Comparison of ENCODE assay signal across 33 cellular contexts in the genomic region with DNA sequence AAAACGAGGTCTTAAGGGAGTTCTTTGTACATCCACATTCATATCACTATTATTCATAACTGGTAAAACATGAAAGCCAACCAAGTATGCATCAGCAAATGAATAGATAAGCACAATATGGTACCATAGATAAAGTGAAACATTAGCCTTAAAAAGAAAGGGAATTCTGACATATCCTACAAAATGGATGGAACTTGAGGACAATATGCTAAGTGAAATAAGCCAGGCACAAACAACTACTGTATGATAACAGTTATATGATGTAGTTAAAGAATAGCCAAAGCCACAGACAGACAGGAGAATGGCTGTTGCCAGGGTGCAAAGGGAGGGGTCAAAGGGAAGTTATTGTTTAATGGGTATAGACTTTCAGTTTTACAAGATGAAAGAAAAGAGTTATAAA.
A peak's percentile ranks its signal among the peaks of the same experiment; 100 is the strongest.
DNase-seq lines count a peak whose midpoint lies in the region; ATAC-seq, FAIRE-seq and TF ChIP-seq lines count a peak whose summit lies in the region.
"Had no signal": no experiment of that assay in that cellular context is flagged by ENCODE, and none has a peak within 500 bp of the region (broad histone marks: within the 10 kb centered on the region; RNA-seq: fewer than 3 reads in every experiment).

No MANE protein-coding gene starts in this region.

- peaks cover 4% of the 10 kb centered on the region for H3K79me2 ChIP-seq in HepG2 (ENCODE audit: insufficient read depth, low read length)

- no peaks in the 10 kb centered on the region for H3K27me3 ChIP-seq in HepG2 (ENCODE audit: control insufficient read depth in 1 of 2, insufficient read depth in 2 of 2, low read length in 2 of 2)
- no peaks in the 10 kb centered on the region for H3K27me3 ChIP-seq in upper lobe of right lung
- H3K27me3 ChIP-seq: ascending aorta, cardiac muscle cell, esophagus squamous epithelium, gastrocnemius medialis, neutrophil, right lobe of liver, SJSA1, stomach, tibial artery had no signal

- H3K9me3 ChIP-seq in HepG2 (ENCODE audit: low read length) (no peaks in the 10 kb centered on the region), upper lobe of right lung (no peaks in the 10 kb centered on the region)
- H3K9me3 ChIP-seq: ascending aorta, esophagus squamous epithelium, gastrocnemius medialis, neutrophil, prostate gland, right lobe of liver, SJSA1, stomach, tibial artery had no signal

- CTCF ChIA-PET in HepG2 (lab: Yijun Ruan, JAX; ENCODE audit: low intra/inter-chr PET ratio, low total read pairs) = no interaction called here

- 91% methylated on average over 1 of the region's 1 CpG for WGBS in HepG2 (ENCODE audit: low lambda C conversion rate)

- no peak for TF ChIP-seq EP300 in HepG2 (IDR thresholded peaks at IDR 0.05; ENCODE audit: low read depth in 2 of 2, low read length in 2 of 2)
- TF ChIP-seq EP300 in HepG2 (CRISPR knock-in tag; IDR thresholded peaks at IDR 0.05; ENCODE audit: borderline replicate concordance) = no peak

- peaks cover 52% of the 10 kb centered on the region for H3K4me1 ChIP-seq in HepG2 (ENCODE audit: insufficient read depth, low read length)
- peaks cover 5% of the 10 kb centered on the region for H3K4me1 ChIP-seq in upper lobe of right lung
- H3K4me1 ChIP-seq: prostate gland had no signal

- no peak overlapping the region for H3K4me2 ChIP-seq in HepG2 (ENCODE audit: low read depth, low read length)

- BruUV-seq in HepG2 (replicated peaks; lab: Mats Ljungman, UMichigan) = no TSS peak

- H3K9ac ChIP-seq in HepG2 (ENCODE audit: insufficient read depth, low read depth, low read length) = no peak overlapping the region

- in situ Hi-C loops in HepG2 (cut with HindIII; ENCODE audit: extremely low pct_ligation_motif_present, low pct_unique_long_range_greater_than_20kb) = no loop called here

- H3K4me3 ChIP-seq in HepG2 (replicated peaks in 1 of 3; ENCODE audit: insufficient read depth in 1 of 3, low read depth in 2 of 3, low read length in 3 of 3) = no peak overlapping the region
- H3K4me3 ChIP-seq in upper lobe of right lung = no peak overlapping the region
- H3K4me3 ChIP-seq: ascending aorta, cardiac muscle cell, esophagus squamous epithelium, gastrocnemius medialis, prostate gland, right lobe of liver, SJSA1, stomach, tibial artery had no signal

- no peak overlapping the region for H3K27ac ChIP-seq in HepG2 (ENCODE audit: extremely low read length, insufficient read depth, low read length)
- H3K27ac ChIP-seq in upper lobe of right lung = no peak overlapping the region
- H3K27ac ChIP-seq: ascending aorta, esophagus squamous epithelium, gastrocnemius medialis, neutrophil, prostate gland, right lobe of liver, RWPE1, SJSA1, stomach, tibial artery had no signal

- TF ChIP-seq CTCF in HepG2 (CRISPR knock-in tag; IDR thresholded peaks at IDR 0.05) = no peak
- TF ChIP-seq CTCF in upper lobe of right lung (IDR thresholded peaks at IDR 0.05) = no peak

- H2AFZ ChIP-seq in HepG2 (ENCODE audit: low read length) = no peak overlapping the region

- no peaks in the 10 kb centered on the region for H4K20me1 ChIP-seq in HepG2 (ENCODE audit: insufficient read depth, low read length)

- intact Hi-C loops in HepG2 (cut with micrococcal nuclease; ENCODE audit: unreplicated experiment) (no loop called here), upper lobe of right lung (cut with DNase I) (no loop called here)

- ATAC-seq in HepG2 (no peak; the same call in 2 of the 3 replicates), HG02610 (IDR thresholded peaks at IDR 0.05; ENCODE audit: unreplicated experiment) (no peak), HG03457 (IDR thresholded peaks at IDR 0.05; ENCODE audit: unreplicated experiment) (no peak), upper lobe of right lung (no peak)
- ATAC-seq: CD8-positive, alpha-beta T cell; gastrocnemius medialis had no signal

- POLR2A ChIA-PET in HepG2 (lab: Yijun Ruan, JAX) = no interaction called here

- DNase-seq in GM12891 (ENCODE audit: insufficient read length, low spot score) (no peak), RCC 7860 (ENCODE audit: low spot score) (no peak), HepG2 (ENCODE audit: low spot score) (no peak), upper lobe of right lung (no peak)
- no peak for DNase-seq in activated effector memory CD4-positive, alpha-beta T cell treated with Interleukin-2 at 50 U/mL for 16 hours
- DNase-seq: activated B cell treated with CpG ODN at 0.5 μM for 24 hours; activated CD4-positive, alpha-beta T cell treated with anti-CD3 and anti-CD28 coated beads, Interleukin-2, amount 10 ng/mL, durations not matched to agents 7 days and 5 days; activated gamma-delta T cell treated with Interleukin-2 at 50 U/mL for 16 hours; activated naive CD8-positive, alpha-beta T cell treated with anti-CD3 and anti-CD28 coated beads, Interleukin-2, amount 10 ng/mL, durations not matched to agents 7 days and 5 days; activated T-cell treated with anti-CD3 and anti-CD28 coated beads, Interleukin-2, amount 50 U/mL, for 24 hours; CD8-positive, alpha-beta T cell; dermis blood vessel endothelial cell; esophagus squamous epithelium; gastrocnemius medialis; HCEC 1CT; mesenchymal stem cell; NCI-H1092 treated with DMSO at 0.1 percent for 48 hours; NCI-H187; NCI-H510A; right lobe of liver; stimulated activated CD4-positive, alpha-beta T cell treated with anti-CD3 and anti-CD28 coated beads, Interleukin-12 subunit alpha, Interleukin-12 subunit beta, amount 100 ng/mL, for 4 hours; stimulated activated CD4-positive, alpha-beta T cell treated with anti-CD3 and anti-CD28 coated beads, Interleukin-4, amount 100 ng/mL, for 1 hour; stomach; tibial artery had no signal

- FAIRE-seq in GM12891 (lab: Jason Lieb, UNC) (peak; percentile 9), RCC 7860 (lab: Jason Lieb, UNC) (peak; percentile 65), colon (lab: Jason Lieb, UNC) (peak; percentile 70), HepG2 (lab: Jason Lieb, UNC) (no peak)

- TF ChIP-seq RAD21 in HepG2 (CRISPR knock-in tag; IDR thresholded peaks at IDR 0.05) = no peak

- H3K36me3 ChIP-seq in HepG2 (replicated peaks in 1 of 2; ENCODE audit: control insufficient read depth in 1 of 2, insufficient read depth in 2 of 2, low read length in 2 of 2) (no peaks in the 10 kb centered on the region), upper lobe of right lung (no peaks in the 10 kb centered on the region)
- H3K36me3 ChIP-seq: ascending aorta, cardiac muscle cell, esophagus squamous epithelium, gastrocnemius medialis, neutrophil, prostate gland, right lobe of liver, SJSA1, stomach, tibial artery had no signal

- TF ChIP-seq POLR2A in GM12891 (IDR thresholded peaks at IDR 0.05; ENCODE audit: low read depth, low read length) (no peak), HepG2 (IDR thresholded peaks at IDR 0.05; ENCODE audit: insufficient read depth in 1 of 2, low read depth in 2 of 2, low read length in 2 of 2) (no peak)

TF ChIP-seq in GM12891, 5 proteins besides CTCF, POLR2A, EP300 and RAD21:
- no peak for TF ChIP-seq POU2F2 (IDR thresholded peaks at IDR 0.05; ENCODE audit: low read depth, low read length)
- TF ChIP-seq PAX5 (IDR thresholded peaks at IDR 0.05; ENCODE audit: insufficient read depth, low read length, severe bottlenecking) = no peak
- TF ChIP-seq TAF1 (IDR thresholded peaks at IDR 0.05; ENCODE audit: low read depth, low read length) = no peak
- no peak for TF ChIP-seq POLR2AphosphoS5 (IDR thresholded peaks at IDR 0.05; ENCODE audit: low read depth, low read length)
- no peak for TF ChIP-seq SPI1 (IDR thresholded peaks at IDR 0.05; ENCODE audit: low read depth, low read length)
TF ChIP-seq in GM12891: peak in this region for 0.

TF ChIP-seq in HepG2, 621 proteins besides CTCF, POLR2A, EP300 and RAD21 (continues in another document):
- TF ChIP-seq, protein P1, sequence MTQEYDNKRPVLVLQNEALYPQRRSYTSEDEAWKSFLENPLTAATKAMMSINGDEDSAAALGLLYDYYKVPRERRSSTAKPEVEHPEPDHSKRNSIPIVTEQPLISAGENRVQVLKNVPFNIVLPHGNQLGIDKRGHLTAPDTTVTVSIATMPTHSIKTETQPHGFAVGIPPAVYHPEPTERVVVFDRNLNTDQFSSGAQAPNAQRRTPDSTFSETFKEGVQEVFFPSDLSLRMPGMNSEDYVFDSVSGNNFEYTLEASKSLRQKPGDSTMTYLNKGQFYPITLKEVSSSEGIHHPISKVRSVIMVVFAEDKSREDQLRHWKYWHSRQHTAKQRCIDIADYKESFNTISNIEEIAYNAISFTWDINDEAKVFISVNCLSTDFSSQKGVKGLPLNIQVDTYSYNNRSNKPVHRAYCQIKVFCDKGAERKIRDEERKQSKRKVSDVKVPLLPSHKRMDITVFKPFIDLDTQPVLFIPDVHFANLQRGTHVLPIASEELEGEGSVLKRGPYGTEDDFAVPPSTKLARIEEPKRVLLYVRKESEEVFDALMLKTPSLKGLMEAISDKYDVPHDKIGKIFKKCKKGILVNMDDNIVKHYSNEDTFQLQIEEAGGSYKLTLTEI (CRISPR knock-in tag; conservative IDR thresholded peaks at IDR 0.05) = no peak
- TF ChIP-seq ZNF788 (CRISPR knock-in tag; IDR thresholded peaks at IDR 0.05; ENCODE audit: borderline replicate concordance) (no peak), SAP130 (CRISPR knock-in tag; IDR thresholded peaks at IDR 0.05; ENCODE audit: low read depth) (0 out of 2 replicates have a peak, but pooled peaks have one; percentile 23), CREB1 (IDR thresholded peaks at IDR 0.05) (no peak), CREB1 (CRISPR knock-in tag; IDR thresholded peaks at IDR 0.05) (0 out of 2 replicates have a peak, but pooled peaks have one; percentile 25), SOX13 (IDR thresholded peaks at IDR 0.05) (no peak), SOX13 (CRISPR knock-in tag; conservative IDR thresholded peaks at IDR 0.05 in 1 of 2, IDR thresholded peaks at IDR 0.05 in 1 of 2) (peak in 1 of 2 experiments; percentile 49; a peak in 2 of 4 replicates)
- TF ChIP-seq, protein P2, sequence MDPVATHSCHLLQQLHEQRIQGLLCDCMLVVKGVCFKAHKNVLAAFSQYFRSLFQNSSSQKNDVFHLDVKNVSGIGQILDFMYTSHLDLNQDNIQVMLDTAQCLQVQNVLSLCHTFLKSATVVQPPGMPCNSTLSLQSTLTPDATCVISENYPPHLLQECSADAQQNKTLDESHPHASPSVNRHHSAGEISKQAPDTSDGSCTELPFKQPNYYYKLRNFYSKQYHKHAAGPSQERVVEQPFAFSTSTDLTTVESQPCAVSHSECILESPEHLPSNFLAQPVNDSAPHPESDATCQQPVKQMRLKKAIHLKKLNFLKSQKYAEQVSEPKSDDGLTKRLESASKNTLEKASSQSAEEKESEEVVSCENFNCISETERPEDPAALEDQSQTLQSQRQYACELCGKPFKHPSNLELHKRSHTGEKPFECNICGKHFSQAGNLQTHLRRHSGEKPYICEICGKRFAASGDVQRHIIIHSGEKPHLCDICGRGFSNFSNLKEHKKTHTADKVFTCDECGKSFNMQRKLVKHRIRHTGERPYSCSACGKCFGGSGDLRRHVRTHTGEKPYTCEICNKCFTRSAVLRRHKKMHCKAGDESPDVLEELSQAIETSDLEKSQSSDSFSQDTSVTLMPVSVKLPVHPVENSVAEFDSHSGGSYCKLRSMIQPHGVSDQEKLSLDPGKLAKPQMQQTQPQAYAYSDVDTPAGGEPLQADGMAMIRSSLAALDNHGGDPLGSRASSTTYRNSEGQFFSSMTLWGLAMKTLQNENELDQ (CRISPR knock-in tag; IDR thresholded peaks at IDR 0.05; ENCODE audit: borderline replicate concordance) = no peak
